Comparison of ENCODE assay signal across 27 cellular contexts in genomic region chr3:41525288-41526064, GRCh38.
DNase-seq lines count a peak whose midpoint lies in the region; ATAC-seq and TF ChIP-seq lines count a peak whose summit lies in the region.
"Had no signal": no experiment of that assay in that cellular context is flagged by ENCODE, and none has a peak within 500 bp of the region (broad histone marks: within the 10 kb centered on the region; RNA-seq: fewer than 3 reads in every experiment).

No MANE protein-coding gene starts in this region.

- no peak overlapping the region for H3K27ac ChIP-seq in dorsolateral prefrontal cortex
- H3K27ac ChIP-seq: BLaER1 treated with 17β-estradiol and CSF1 and Interleukin-3, amounts not matched to agents 10 nM and 100 nM; epithelial cell of prostate; lower lobe of right lung; right atrium auricular region had no signal

- H3K27me3 Mint-ChIP-seq in stimulated activated memory B cell treated with anti-CD40 and anti-IgM and Interleukin-4, amounts not matched to agents 10 μg/mL and 1 μg/mL and 100 μg/mL, for 72 hours = no peaks in the 10 kb centered on the region
- H3K27me3 Mint-ChIP-seq: activated naive CD8-positive, alpha-beta T cell had no signal

- H3K27ac Mint-ChIP-seq in stimulated activated memory B cell treated with anti-CD40 and anti-IgM and Interleukin-4, amounts not matched to agents 10 μg/mL and 1 μg/mL and 100 μg/mL, for 72 hours = no peak overlapping the region
- H3K27ac Mint-ChIP-seq: activated naive CD8-positive, alpha-beta T cell; natural killer cell had no signal

- no peak for TF ChIP-seq POLR2A in GM18505 (IDR thresholded peaks at IDR 0.05; ENCODE audit: borderline replicate concordance, extremely low read depth, insufficient read depth, insufficient read length)

- H3K9me3 Mint-ChIP-seq in stimulated activated memory B cell treated with anti-CD40 and anti-IgM and Interleukin-4, amounts not matched to agents 10 μg/mL and 1 μg/mL and 100 μg/mL, for 72 hours = no peaks in the 10 kb centered on the region
- H3K9me3 Mint-ChIP-seq: natural killer cell had no signal

- no peaks in the 10 kb centered on the region for H3K27me3 ChIP-seq in dorsolateral prefrontal cortex
- H3K27me3 ChIP-seq: BLaER1 treated with 17β-estradiol and CSF1 and Interleukin-3, amounts not matched to agents 10 nM and 100 nM; MG63; right atrium auricular region had no signal

- H3K4me3 ChIP-seq in dorsolateral prefrontal cortex = no peak overlapping the region
- H3K4me3 ChIP-seq: BLaER1 treated with 17β-estradiol and CSF1 and Interleukin-3, amounts not matched to agents 10 nM and 100 nM; lower lobe of right lung; MG63; right atrium auricular region had no signal

- intact Hi-C loops in dorsolateral prefrontal cortex (cut with DNase I) = no loop called here

- no peak for DNase-seq in NCI-H187 treated with DMSO at 0.1 percent for 48 hours (lab: John Stamatoyannopoulos, UW)
- DNase-seq in NCI-H1092 (lab: John Stamatoyannopoulos, UW) = no peak
- DNase-seq in dorsolateral prefrontal cortex = no peak
- DNase-seq: activated CD4-positive, alpha-beta T cell treated with anti-CD3 and anti-CD28 coated beads, Interleukin-2, amount 50 U/mL, for 48 hours; anterior cingulate cortex; COR-L47; DMS53; effector CD8-positive, alpha-beta T cell; glutamatergic neuron; KBM-7; kidney; lower lobe of right lung; MG63; natural killer cell; NCI-H2081 treated with DMSO at 0.1 percent for 48 hours; NCI-H446; RPMI8226; stimulated activated CD4-positive, alpha-beta T cell treated with anti-CD3 and anti-CD28 coated beads, Interleukin-2, amount 100 ng/mL, for 48 hours; trophoblast cell had no signal

- H3K36me3 Mint-ChIP-seq in stimulated activated memory B cell treated with anti-CD40 and anti-IgM and Interleukin-4, amounts not matched to agents 10 μg/mL and 1 μg/mL and 100 μg/mL, for 72 hours = no peaks in the 10 kb centered on the region
- H3K36me3 Mint-ChIP-seq: natural killer cell had no signal

- no peak for TF ChIP-seq CTCF in dorsolateral prefrontal cortex (IDR thresholded peaks at IDR 0.05 in 54 of 56, conservative IDR thresholded peaks at IDR 0.05 in 2 of 56; ENCODE audit: low read depth in 1 of 56, partially characterized antibody in 56 of 56)

- peaks cover 22% of the 10 kb centered on the region for H3K4me1 Mint-ChIP-seq in stimulated activated memory B cell treated with anti-CD40 and anti-IgM and Interleukin-4, amounts not matched to agents 10 μg/mL and 1 μg/mL and 100 μg/mL, for 72 hours
- H3K4me1 Mint-ChIP-seq: natural killer cell had no signal

- no peak overlapping the region for H3K4me3 Mint-ChIP-seq in stimulated activated memory B cell treated with anti-CD40 and anti-IgM and Interleukin-4, amounts not matched to agents 10 μg/mL and 1 μg/mL and 100 μg/mL, for 72 hours
- H3K4me3 Mint-ChIP-seq: activated naive CD8-positive, alpha-beta T cell; natural killer cell had no signal

- peak; percentile 52 for ATAC-seq in GM18505 (IDR thresholded peaks at IDR 0.05; ENCODE audit: unreplicated experiment)
- peak; percentile 33 for ATAC-seq in GM21723 (IDR thresholded peaks at IDR 0.05; ENCODE audit: unreplicated experiment)
- ATAC-seq in HG03575 (IDR thresholded peaks at IDR 0.05; ENCODE audit: extremely low read depth, insufficient number of reproducible peaks, low FRiP score, unreplicated experiment) = peak; percentile 50
- peak; percentile 58 for ATAC-seq in stimulated activated memory B cell treated with anti-CD40 and anti-IgM and Interleukin-4, amounts not matched to agents 10 μg/mL and 1 μg/mL and 100 μg/mL, for 72 hours
- ATAC-seq: lower lobe of right lung, natural killer cell had no signal
